13 cellular contexts compared by ENCODE assay signal in genomic region chr22:50612715-50613221, GRCh38. TPM values are rescaled to one million over a fixed set of nuclear protein-coding genes. Genes with fewer than 3 reads are reported as not detected.
DNase-seq lines count a peak whose midpoint lies in the region; ATAC-seq, FAIRE-seq and TF ChIP-seq lines count a peak whose summit lies in the region.
"Had no signal": no experiment of that assay in that cellular context is flagged by ENCODE, and none has a peak within 500 bp of the region (broad histone marks: within the 10 kb centered on the region; RNA-seq: fewer than 3 reads in every experiment).

No MANE protein-coding gene starts in this region.

- no peak overlapping the region for H3K4me3 Mint-ChIP-seq in activated CD4-positive, alpha-beta T cell treated with anti-CD3 and anti-CD28 coated beads, Interleukin-2, amount 10 ng/mL, durations not matched to agents 7 days and 5 days
- H3K4me3 Mint-ChIP-seq in endodermal cell: no peak overlapping the region
- no peak overlapping the region for H3K4me3 Mint-ChIP-seq in activated T-helper 2 cell treated with anti-CD3 and anti-CD28 coated beads, Interferon-gamma antibody, Interleukin-2, Interleukin-4, amounts not matched to agents 10 μg/mL and 5 μg/mL and 100 μg/mL, durations not matched to agents 14 hours and 24 hours and 36 hours (ENCODE audit: low read depth)
- H3K4me3 Mint-ChIP-seq: activated naive CD8-positive, alpha-beta T cell treated with anti-CD3 and anti-CD28 coated beads for 36 hours had no signal

- no peaks in the 10 kb centered on the region for H3K36me3 ChIP-seq in endodermal cell (ENCODE audit: control insufficient read depth, insufficient read depth, low read length)
- H3K36me3 ChIP-seq in small intestine (ENCODE audit: control insufficient read depth in 2 of 2, insufficient read depth in 2 of 2, low read length in 2 of 2): no peaks in the 10 kb centered on the region

- H3K9ac ChIP-seq in endodermal cell (ENCODE audit: extremely low read depth, low read length, poor library complexity, severe bottlenecking): no peak overlapping the region

- no peaks in the 10 kb centered on the region for H3K36me3 Mint-ChIP-seq in activated CD4-positive, alpha-beta T cell treated with anti-CD3 and anti-CD28 coated beads, Interleukin-2, amount 10 ng/mL, durations not matched to agents 7 days and 5 days (ENCODE audit: low read depth)
- H3K36me3 Mint-ChIP-seq in endodermal cell (ENCODE audit: low read depth): no peaks in the 10 kb centered on the region
- no peaks in the 10 kb centered on the region for H3K36me3 Mint-ChIP-seq in activated T-helper 2 cell treated with anti-CD3 and anti-CD28 coated beads, Interferon-gamma antibody, Interleukin-2, Interleukin-4, amounts not matched to agents 10 μg/mL and 5 μg/mL and 100 μg/mL, durations not matched to agents 14 hours and 24 hours and 36 hours (ENCODE audit: low read depth)
- H3K36me3 Mint-ChIP-seq: activated naive CD8-positive, alpha-beta T cell treated with anti-CD3 and anti-CD28 coated beads for 36 hours had no signal

- H3K27me3 ChIP-seq in endodermal cell (ENCODE audit: control insufficient read depth, insufficient read depth, low read length, poor library complexity, severe bottlenecking): peaks cover 18% of the 10 kb centered on the region
- no peaks in the 10 kb centered on the region for H3K27me3 ChIP-seq in small intestine (ENCODE audit: control insufficient read depth in 2 of 2, insufficient read depth in 2 of 2, low read length in 2 of 2)

- H3K4me1 ChIP-seq in endodermal cell (ENCODE audit: control insufficient read depth, insufficient read depth, low read length) (no peaks in the 10 kb centered on the region), small intestine (ENCODE audit: control insufficient read depth in 2 of 2, insufficient read depth in 1 of 2, low read depth in 1 of 2, low read length in 1 of 2) (no peaks in the 10 kb centered on the region)

- H3K4me3 ChIP-seq in endodermal cell (ENCODE audit: low read length): no peak overlapping the region
- H3K4me3 ChIP-seq in small intestine (ENCODE audit: low read depth in 1 of 2, low read length in 2 of 2): no peak overlapping the region

- H3K9me3 ChIP-seq in endodermal cell (ENCODE audit: control insufficient read depth, low read length) (no peaks in the 10 kb centered on the region), small intestine (ENCODE audit: control insufficient read depth, low read depth) (no peaks in the 10 kb centered on the region)

- POLR2A ChIA-PET in activated CD4-positive, alpha-beta T cell treated with anti-CD3 and anti-CD28 coated beads, Interleukin-2, amount 10 ng/mL, durations not matched to agents 7 days and 5 days (lab: Charles Lee): no interaction called here

- FAIRE-seq in small intestine (lab: Jason Lieb, UNC): no peak

- CTCF ChIA-PET in activated CD4-positive, alpha-beta T cell treated with anti-CD3 and anti-CD28 coated beads, Interleukin-2, amount 10 ng/mL, durations not matched to agents 7 days and 5 days (lab: Charles Lee): interaction anchor here (1.1 to 2.6 kb wide), 4 partner anchors 8 to 87 kb away, joined by 3 to 16 read pairs (median 4); partner anchors contain the start of gene SCO2

- H3K27me3 Mint-ChIP-seq in activated CD4-positive, alpha-beta T cell treated with anti-CD3 and anti-CD28 coated beads, Interleukin-2, amount 10 ng/mL, durations not matched to agents 7 days and 5 days: peaks cover 16% of the 10 kb centered on the region
- H3K27me3 Mint-ChIP-seq in endodermal cell (ENCODE audit: insufficient read depth): peaks cover 56% of the 10 kb centered on the region
- peaks cover 4% of the 10 kb centered on the region for H3K27me3 Mint-ChIP-seq in activated T-helper 2 cell treated with anti-CD3 and anti-CD28 coated beads, Interferon-gamma antibody, Interleukin-2, Interleukin-4, amounts not matched to agents 10 μg/mL and 5 μg/mL and 100 μg/mL, durations not matched to agents 14 hours and 24 hours and 36 hours (ENCODE audit: low read depth)

- 39 to 52% methylated on average over 9 to 22 of the region's 22 CpGs for whole genome bisulfite sequencing in endodermal cell (ENCODE audit: insufficient coverage in 1 of 2, insufficient read length in 1 of 2), 2 experiments
- 19 to 26% (median 22%) methylated on average over 20 to 22 of the region's 22 CpGs for WGBS in small intestine, 3 donors

- H3K27ac ChIP-seq in endodermal cell (ENCODE audit: low read depth, low read length) (no peak overlapping the region), small intestine (ENCODE audit: low read depth in 1 of 2, low read length in 1 of 2) (peak overlapping the region; percentile 85 to 94)

- no peaks in the 10 kb centered on the region for H3K9me3 Mint-ChIP-seq in activated CD4-positive, alpha-beta T cell treated with anti-CD3 and anti-CD28 coated beads, Interleukin-2, amount 10 ng/mL, durations not matched to agents 7 days and 5 days
- no peaks in the 10 kb centered on the region for H3K9me3 Mint-ChIP-seq in endodermal cell
- H3K9me3 Mint-ChIP-seq in activated T-helper 2 cell treated with anti-CD3 and anti-CD28 coated beads, Interferon-gamma antibody, Interleukin-2, Interleukin-4, amounts not matched to agents 10 μg/mL and 5 μg/mL and 100 μg/mL, durations not matched to agents 14 hours and 24 hours and 36 hours: no peaks in the 10 kb centered on the region
- H3K9me3 Mint-ChIP-seq: activated naive CD8-positive, alpha-beta T cell treated with anti-CD3 and anti-CD28 coated beads for 36 hours had no signal

- H3K27ac Mint-ChIP-seq in activated CD4-positive, alpha-beta T cell treated with anti-CD3 and anti-CD28 coated beads, Interleukin-2, amount 10 ng/mL, durations not matched to agents 7 days and 5 days: no peak overlapping the region
- H3K27ac Mint-ChIP-seq in endodermal cell: no peak overlapping the region
- no peak overlapping the region for H3K27ac Mint-ChIP-seq in activated T-helper 2 cell treated with anti-CD3 and anti-CD28 coated beads, Interferon-gamma antibody, Interleukin-2, Interleukin-4, amounts not matched to agents 10 μg/mL and 5 μg/mL and 100 μg/mL, durations not matched to agents 14 hours and 24 hours and 36 hours
- H3K27ac Mint-ChIP-seq: activated naive CD8-positive, alpha-beta T cell treated with anti-CD3 and anti-CD28 coated beads for 36 hours had no signal

- no peak for TF ChIP-seq CTCF in endodermal cell (conservative IDR thresholded peaks at IDR 0.05)

- peaks cover 12% of the 10 kb centered on the region for H3K4me1 Mint-ChIP-seq in activated CD4-positive, alpha-beta T cell treated with anti-CD3 and anti-CD28 coated beads, Interleukin-2, amount 10 ng/mL, durations not matched to agents 7 days and 5 days
- no peaks in the 10 kb centered on the region for H3K4me1 Mint-ChIP-seq in endodermal cell
- peaks cover 3% of the 10 kb centered on the region for H3K4me1 Mint-ChIP-seq in activated T-helper 2 cell treated with anti-CD3 and anti-CD28 coated beads, Interferon-gamma antibody, Interleukin-2, Interleukin-4, amounts not matched to agents 10 μg/mL and 5 μg/mL and 100 μg/mL, durations not matched to agents 14 hours and 24 hours and 36 hours (ENCODE audit: low read depth)

- DNase-seq in activated CD4-positive, alpha-beta T cell treated with anti-CD3 and anti-CD28 coated beads, Interleukin-2, amount 10 ng/mL, durations not matched to agents 7 days and 5 days: peak; percentile 22
- DNase-seq in activated CD4-positive, alpha-beta T cell treated with anti-CD3 and anti-CD28 coated beads, Interleukin-2, amount 50 U/mL, for 4 hours: no peak
- DNase-seq in NCI-H69 (lab: John Stamatoyannopoulos, UW) (peak; percentile 65), endodermal cell (peak; percentile 91), small intestine (peak; percentile 66), NOMO-1 (lab: John Stamatoyannopoulos, UW; ENCODE audit: unreplicated experiment in 2 of 2) (no peak)
- DNase-seq in activated T-helper 2 cell treated with anti-CD3 and anti-CD28 coated beads, Interferon-gamma antibody, Interleukin-2, Interleukin-4, amounts not matched to agents 10 μg/mL and 5 μg/mL and 100 μg/mL, durations not matched to agents 14 hours and 24 hours and 36 hours (ENCODE audit: low spot score): no peak
- DNase-seq: activated naive CD8-positive, alpha-beta T cell treated with anti-CD3 and anti-CD28 coated beads for 36 hours; AML-193; hippocampal formation; NCI-H524 had no signal

- intact Hi-C loops in activated T-helper 2 cell treated with anti-CD3 and anti-CD28 coated beads, Interferon-gamma antibody, Interleukin-2, Interleukin-4, amounts not matched to agents 10 μg/mL and 5 μg/mL and 100 μg/mL, durations not matched to agents 14 hours and 24 hours and 36 hours (cut with micrococcal nuclease): no loop called here

- ATAC-seq in GM19324 (IDR thresholded peaks at IDR 0.05; ENCODE audit: low FRiP score, unreplicated experiment): no peak

RNA-seq across cellular contexts. Expression of gene MAPK8IP2, which starts 12.2 kb away (rescaled TPM):
- total RNA-seq in activated CD4-positive, alpha-beta T cell treated with anti-CD3 and anti-CD28 coated beads, Interleukin-2, amount 10 ng/mL, durations not matched to agents 7 days and 5 days: under 1 TPM; 0.29 to 0.37 TPM
- total RNA-seq in endodermal cell: 1 to 10 TPM; 1.2 to 1.4 TPM
- 8.8 TPM for polyA plus RNA-seq in endodermal cell (2013, experiment 1 of 2)
- polyA plus RNA-seq in endodermal cell (2013, experiment 2 of 2): 7.0 TPM
- polyA plus RNA-seq in small intestine: 1 to 10 TPM in 1 of 3 donors, under 1 TPM in 2; 0.22 to 3.5 (median 0.27) TPM
- total RNA-seq in activated T-helper 2 cell treated with anti-CD3 and anti-CD28 coated beads, Interferon-gamma antibody, Interleukin-2, Interleukin-4, amounts not matched to agents 10 μg/mL and 5 μg/mL and 100 μg/mL, durations not matched to agents 14 hours and 24 hours and 36 hours: 0.09 and 0.16 TPM in 2 replicates

RNA-seq across cellular contexts. Expression of gene ARSA, which starts 15.2 kb away (rescaled TPM):
- total RNA-seq in activated CD4-positive, alpha-beta T cell treated with anti-CD3 and anti-CD28 coated beads, Interleukin-2, amount 10 ng/mL, durations not matched to agents 7 days and 5 days: 10 to 100 TPM; 64.2 to 66.5 TPM
- total RNA-seq in endodermal cell: 10 to 100 TPM; 28.6 to 30.6 TPM
- polyA plus RNA-seq in endodermal cell (2013, experiment 1 of 2): 26.8 TPM
- 23.1 TPM for polyA plus RNA-seq in endodermal cell (2013, experiment 2 of 2)
- polyA plus RNA-seq in small intestine: 10 to 100 TPM; 28.2 to 85.9 (median 79.8) TPM
- total RNA-seq in activated T-helper 2 cell treated with anti-CD3 and anti-CD28 coated beads, Interferon-gamma antibody, Interleukin-2, Interleukin-4, amounts not matched to agents 10 μg/mL and 5 μg/mL and 100 μg/mL, durations not matched to agents 14 hours and 24 hours and 36 hours: 25.0 TPM in 2 replicates

RNA-seq across cellular contexts. Expression of gene CHKB, which starts 30.1 kb away (rescaled TPM):
- 100 to 1,000 TPM; 140 to 142 TPM for total RNA-seq in activated CD4-positive, alpha-beta T cell treated with anti-CD3 and anti-CD28 coated beads, Interleukin-2, amount 10 ng/mL, durations not matched to agents 7 days and 5 days
- 100 to 1,000 TPM; 108 TPM for total RNA-seq in endodermal cell
- polyA plus RNA-seq in endodermal cell (2013, experiment 1 of 2): 78.8 TPM
- 76.5 TPM for polyA plus RNA-seq in endodermal cell (2013, experiment 2 of 2)
- polyA plus RNA-seq in small intestine: 100 to 1,000 TPM in 2 of 3 donors, 10 to 100 TPM in 1; 61.2 to 371 (median 336) TPM
- 86.1 and 90.9 TPM in 2 replicates for total RNA-seq in activated T-helper 2 cell treated with anti-CD3 and anti-CD28 coated beads, Interferon-gamma antibody, Interleukin-2, Interleukin-4, amounts not matched to agents 10 μg/mL and 5 μg/mL and 100 μg/mL, durations not matched to agents 14 hours and 24 hours and 36 hours

RNA-seq across cellular contexts. Expression of gene CPT1B, which starts 34.5 kb away (rescaled TPM):
- 100 to 1,000 TPM; 107 to 113 TPM for total RNA-seq in activated CD4-positive, alpha-beta T cell treated with anti-CD3 and anti-CD28 coated beads, Interleukin-2, amount 10 ng/mL, durations not matched to agents 7 days and 5 days
- 100 to 1,000 TPM in 1 of 2 donors, 10 to 100 TPM in 1; 83.5 to 105 TPM for total RNA-seq in endodermal cell
- polyA plus RNA-seq in endodermal cell (2013, experiment 1 of 2): 58.2 TPM
- polyA plus RNA-seq in endodermal cell (2013, experiment 2 of 2): 46.6 TPM
- 100 to 1,000 TPM in 1 of 3 donors, 10 to 100 TPM in 2; 14.6 to 115 (median 54.3) TPM for polyA plus RNA-seq in small intestine
- 68.2 and 74.3 TPM in 2 replicates for total RNA-seq in activated T-helper 2 cell treated with anti-CD3 and anti-CD28 coated beads, Interferon-gamma antibody, Interleukin-2, Interleukin-4, amounts not matched to agents 10 μg/mL and 5 μg/mL and 100 μg/mL, durations not matched to agents 14 hours and 24 hours and 36 hours

RNA-seq across cellular contexts. Expression of gene SYCE3, which starts 50.0 kb away (rescaled TPM):
- under 1 TPM in 1 of 2 experiments, not detected in 1; 0.87 TPM for total RNA-seq in activated CD4-positive, alpha-beta T cell treated with anti-CD3 and anti-CD28 coated beads, Interleukin-2, amount 10 ng/mL, durations not matched to agents 7 days and 5 days
- total RNA-seq in endodermal cell: under 1 TPM; 0.70 to 0.91 TPM
- polyA plus RNA-seq in endodermal cell (2013, experiment 1 of 2): not detected
- polyA plus RNA-seq in endodermal cell (2013, experiment 2 of 2): 0.83 TPM
- polyA plus RNA-seq in small intestine: under 1 TPM in 1 of 3 donors, not detected in 2; 0.33 TPM
- 0.62 TPM in 1 of 2 replicates, not detected in the other for total RNA-seq in activated T-helper 2 cell treated with anti-CD3 and anti-CD28 coated beads, Interferon-gamma antibody, Interleukin-2, Interleukin-4, amounts not matched to agents 10 μg/mL and 5 μg/mL and 100 μg/mL, durations not matched to agents 14 hours and 24 hours and 36 hours
- total RNA-seq: ureter had no signal

Comparison
In these comparisons a context has a peak if more than half of its experiments do, and no peak if none do; other contexts are left out.
1. DNase-seq: peak in activated CD4-positive, alpha-beta T cell treated with anti-CD3 and anti-CD28 coated beads, Interleukin-2, amount 10 ng/mL, durations not matched to agents 7 days and 5 days (single experiment), NCI-H69 (single experiment), endodermal cell (single experiment) and small intestine (single experiment); none in activated CD4-positive, alpha-beta T cell treated with anti-CD3 and anti-CD28 coated beads, Interleukin-2, amount 50 U/mL, for 4 hours (0 of 2), NOMO-1 (0 of 2) and activated T-helper 2 cell treated with anti-CD3 and anti-CD28 coated beads, Interferon-gamma antibody, Interleukin-2, Interleukin-4, amounts not matched to agents 10 μg/mL and 5 μg/mL and 100 μg/mL, durations not matched to agents 14 hours and 24 hours and 36 hours (single experiment).